In genomic region chr5:181043285-181044092, GRCh38 we compare ENCODE assay signal across 12 cellular contexts. TPM values are rescaled to one million over a fixed set of nuclear protein-coding genes. Genes with fewer than 3 reads are reported as not detected.
A peak's percentile ranks its signal among the peaks of the same experiment; 100 is the strongest.
DNase-seq lines count a peak whose midpoint lies in the region; ATAC-seq and TF ChIP-seq lines count a peak whose summit lies in the region.
"Had no signal": no experiment of that assay in that cellular context is flagged by ENCODE, and none has a peak within 500 bp of the region (broad histone marks: within the 10 kb centered on the region; RNA-seq: fewer than 3 reads in every experiment).

No MANE protein-coding gene starts in this region.

- H3K27me3 Mint-ChIP-seq in WTC11 (ENCODE audit: low read depth) (peaks cover 18% of the 10 kb centered on the region), glutamatergic neuron (ENCODE audit: unreplicated experiment) (peaks cover 2% of the 10 kb centered on the region), chondrocyte (ENCODE audit: low read depth) (peaks cover 49% of the 10 kb centered on the region)

- TF ChIP-seq CTCF in HEK293 (tag by site-specific recombination; IDR thresholded peaks at IDR 0.05) (peak; percentile 53; the same call in 1 of the 2 replicates), WTC11 (IDR thresholded peaks at IDR 0.05) (no peak), right lobe of liver (IDR thresholded peaks at IDR 0.05) (no peak), glutamatergic neuron (IDR thresholded peaks at IDR 0.05; ENCODE audit: partially characterized antibody, unreplicated experiment) (no peak), chondrocyte (IDR thresholded peaks at IDR 0.05) (no peak)

- H3K27ac Mint-ChIP-seq in WTC11, result no peak overlapping the region
- no peak overlapping the region for H3K27ac Mint-ChIP-seq in glutamatergic neuron (ENCODE audit: unreplicated experiment)
- H3K27ac Mint-ChIP-seq in chondrocyte (ENCODE audit: unreplicated experiment), result no peak overlapping the region

- ATAC-seq in WTC11 (peak; percentile 55; the same call in 1 of the 2 replicates), right lobe of liver (peak; percentile 18 to 51 (median 34))

- no peak overlapping the region for H3K4me3 ChIP-seq in BLaER1 treated with 17β-estradiol and CSF1 and Interleukin-3, amounts not matched to agents 10 nM and 100 nM
- H3K4me3 ChIP-seq in HEK293 (ENCODE audit: low read depth, low read length), result no peak overlapping the region
- H3K4me3 ChIP-seq in right lobe of liver, result no peak overlapping the region

- H3K9ac ChIP-seq in BLaER1 treated with 17β-estradiol and CSF1 and Interleukin-3, amounts not matched to agents 10 nM and 100 nM, result no peak overlapping the region

- H3K4me3 Mint-ChIP-seq in WTC11 (no peak overlapping the region), glutamatergic neuron (ENCODE audit: unreplicated experiment) (no peak overlapping the region), chondrocyte (ENCODE audit: unreplicated experiment) (no peak overlapping the region)

- no peaks in the 10 kb centered on the region for H4K20me1 ChIP-seq in BLaER1 treated with 17β-estradiol and CSF1 and Interleukin-3, amounts not matched to agents 10 nM and 100 nM

- no peak for TF ChIP-seq POLR2A in right lobe of liver (IDR thresholded peaks at IDR 0.05)

- H3K4me1 ChIP-seq in BLaER1 treated with 17β-estradiol and CSF1 and Interleukin-3, amounts not matched to agents 10 nM and 100 nM, result peaks cover 26 to 50% (median 45%) of the 10 kb centered on the region in 10 experiments
- H3K4me1 ChIP-seq in HEK293 (ENCODE audit: control insufficient read depth, insufficient read depth, low read length) (no peaks in the 10 kb centered on the region), right lobe of liver (no peaks in the 10 kb centered on the region)

- peaks cover 10% of the 10 kb centered on the region; the same call in 1 of the 2 replicates for H3K4me1 Mint-ChIP-seq in WTC11
- peaks cover 14% of the 10 kb centered on the region for H3K4me1 Mint-ChIP-seq in glutamatergic neuron (ENCODE audit: low read depth, unreplicated experiment)
- H3K4me1 Mint-ChIP-seq in chondrocyte (ENCODE audit: low read depth), result no peaks in the 10 kb centered on the region

- H3K36me3 ChIP-seq in BLaER1 treated with 17β-estradiol and CSF1 and Interleukin-3, amounts not matched to agents 10 nM and 100 nM, result no peaks in the 10 kb centered on the region
- H3K36me3 ChIP-seq in HEK293 (ENCODE audit: control insufficient read depth in 2 of 2, insufficient read depth in 1 of 2, low read length in 2 of 2) (no peaks in the 10 kb centered on the region), right lobe of liver (no peaks in the 10 kb centered on the region)

- H3K36me3 Mint-ChIP-seq in WTC11, result no peaks in the 10 kb centered on the region
- no peaks in the 10 kb centered on the region for H3K36me3 Mint-ChIP-seq in glutamatergic neuron (ENCODE audit: unreplicated experiment)
- no peaks in the 10 kb centered on the region for H3K36me3 Mint-ChIP-seq in chondrocyte (ENCODE audit: low read depth)

- H3K4me2 ChIP-seq in BLaER1 treated with 17β-estradiol and CSF1 and Interleukin-3, amounts not matched to agents 10 nM and 100 nM, result peak overlapping the region in 8 of 11 experiments; percentile 77 to 94 (median 86); a peak in 15 of 22 replicates

- POLR2A ChIA-PET in HEK293 (lab: Yijun Ruan, JAX) (no interaction called here), WTC11 (lab: Charles Lee) (interaction anchor here (0.8 kb wide), 1 partner anchor 108 kb away, joined by 3 read pairs; no protein-coding TSS in a partner anchor)

- CTCF ChIA-PET in HEK293 (lab: Yijun Ruan, JAX), result interaction anchor here (0.5 kb wide), 1 partner anchor 803 kb away, joined by 3 read pairs; no protein-coding TSS in a partner anchor
- CTCF ChIA-PET in WTC11 (lab: Charles Lee), result interaction anchor here (0.6 to 1.3 kb wide), 4 partner anchors 12 to 124 kb away, joined by 3 to 5 read pairs (median 4); no protein-coding TSS in a partner anchor

- H3K9me3 Mint-ChIP-seq in WTC11, result no peaks in the 10 kb centered on the region
- peaks cover 4% of the 10 kb centered on the region for H3K9me3 Mint-ChIP-seq in glutamatergic neuron (ENCODE audit: unreplicated experiment)
- H3K9me3 Mint-ChIP-seq in chondrocyte (ENCODE audit: low read depth), result no peaks in the 10 kb centered on the region

- intact Hi-C loops in right lobe of liver (cut with DNase I), result no loop called here

- H3K27me3 ChIP-seq in BLaER1 treated with 17β-estradiol and CSF1 and Interleukin-3, amounts not matched to agents 10 nM and 100 nM, result peaks cover 0 to 5% (median 0%) of the 10 kb centered on the region in 11 experiments; a peak in 2 of 22 replicates
- H3K27me3 ChIP-seq in right lobe of liver, result peaks cover 0 to 6% of the 10 kb centered on the region in 2 donors

- H3K27ac ChIP-seq in BLaER1 treated with 17β-estradiol and CSF1 and Interleukin-3, amounts not matched to agents 10 nM and 100 nM, result no peak overlapping the region; a peak in 1 of 22 replicates
- H3K27ac ChIP-seq in HEK293 (ENCODE audit: extremely low read depth, low read depth, low read length), result no peak overlapping the region
- H3K27ac ChIP-seq in right lobe of liver, result no peak overlapping the region
- H3K27ac ChIP-seq: RWPE1 had no signal

- WGBS in right lobe of liver (ENCODE audit: insufficient coverage, low coverage, low lambda C conversion rate, missing lambda C conversion rate), result 6% methylated on average over 2 of the region's 12 CpGs

- H3K9me3 ChIP-seq in BLaER1 treated with 17β-estradiol and CSF1 and Interleukin-3, amounts not matched to agents 10 nM and 100 nM (replicated peaks in 1 of 11), result no peaks in the 10 kb centered on the region; a peak in 1 of 22 replicates
- no peaks in the 10 kb centered on the region for H3K9me3 ChIP-seq in HEK293 (ENCODE audit: control insufficient read depth, insufficient read depth, low read depth, low read length)
- no peaks in the 10 kb centered on the region for H3K9me3 ChIP-seq in right lobe of liver

- DNase-seq in WTC11 (ENCODE audit: low spot score), result no peak
- DNase-seq in right lobe of liver, result peak in 1 of 3 donors; percentile 36
- no peak for DNase-seq in glutamatergic neuron
- no peak for DNase-seq in GDM1 (lab: John Stamatoyannopoulos, UW)
- DNase-seq in chondrocyte (ENCODE audit: low spot score), result no peak
- DNase-seq in MV-4-11 (lab: John Stamatoyannopoulos, UW), result no peak
- DNase-seq: NCI-H345, occipital lobe had no signal

TF ChIP-seq in HEK293, 187 proteins besides CTCF, POLR2A, EP300 and RAD21 (continues in another document):
- no peak for TF ChIP-seq ZNF362 (tag by site-specific recombination; IDR thresholded peaks at IDR 0.05)

TF ChIP-seq in WTC11, 78 proteins besides CTCF, POLR2A, EP300 and RAD21:
- TF ChIP-seq ZNF232 (CRISPR knock-in tag; IDR thresholded peaks at IDR 0.05) (no peak), ZNF671 (CRISPR knock-in tag; IDR thresholded peaks at IDR 0.05) (no peak), TEAD1 (CRISPR knock-in tag; IDR thresholded peaks at IDR 0.05) (no peak), FOXP4 (CRISPR knock-in tag; IDR thresholded peaks at IDR 0.05) (no peak), MYBL2 (CRISPR knock-in tag; IDR thresholded peaks at IDR 0.05) (no peak), ZNF121 (CRISPR knock-in tag; IDR thresholded peaks at IDR 0.05) (no peak), ATF2 (CRISPR knock-in tag; IDR thresholded peaks at IDR 0.05; ENCODE audit: borderline replicate concordance, low read depth) (no peak), TCF7 (CRISPR knock-in tag; IDR thresholded peaks at IDR 0.05; ENCODE audit: low read depth) (no peak)

RNA-seq across cellular contexts. Expression of gene BTNL9, which starts 3.4 kb away (rescaled TPM):
- 1.6 to 3.4 TPM (median 1.8 TPM) in 3 replicates for total RNA-seq in WTC11 (2021)
- 10 to 100 TPM in 1 of 6 experiments, 1 to 10 TPM in 5; 5.3 to 11.6 (median 7.8) TPM for total RNA-seq in right lobe of liver
- 37.9 TPM for total RNA-seq in glutamatergic neuron (ENCODE audit: unreplicated experiment)
- total RNA-seq in chondrocyte, result not detected in 3 replicates

RNA-seq across cellular contexts. Expression of gene BTNL3, which starts 54.8 kb away (rescaled TPM):
- total RNA-seq in WTC11 (2021) (not detected in 3 replicates), right lobe of liver (not detected), glutamatergic neuron (ENCODE audit: unreplicated experiment) (not detected), chondrocyte (not detected in 3 replicates)
- total RNA-seq: lung microvascular endothelial cell, occipital lobe had no signal
